ENCODE assay signal across 8 cellular contexts in the genomic region with DNA sequence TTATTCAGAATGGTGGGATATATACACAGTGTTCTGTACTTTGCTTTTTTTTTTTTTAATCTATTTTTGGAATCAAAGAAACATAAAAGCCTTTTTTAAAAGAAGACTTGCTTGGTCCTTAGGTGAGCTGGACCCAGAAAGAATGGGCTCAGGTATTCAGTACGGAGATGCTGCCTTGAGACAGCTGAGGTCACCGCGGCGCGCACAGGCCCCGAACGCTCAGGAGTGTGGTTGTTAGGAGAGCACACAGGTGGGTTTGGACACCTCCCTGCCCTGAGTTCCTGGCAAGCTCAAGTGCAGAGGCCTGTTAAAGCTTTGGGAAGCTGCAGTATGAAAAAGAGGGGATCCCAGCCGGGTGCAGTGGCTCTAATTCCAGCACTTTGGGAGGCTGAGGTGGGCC.
"Had no signal": no experiment of that assay in that cellular context is flagged by ENCODE, and none has a peak within 500 bp of the region (broad histone marks: within the 10 kb centered on the region; RNA-seq: fewer than 3 reads in every experiment).

No MANE protein-coding gene starts in this region.

- H3K9me3 Mint-ChIP-seq: GM23338, H9, HFFc6 had no signal

- ATAC-seq: GM23338, HCT116 had no signal

- H3K27ac Mint-ChIP-seq: GM23338, H9, HFFc6 had no signal

- DNase-seq: GM23248, GOT3, H7, H9, HCEC 1CT, HFFc6 had no signal

- H3K4me3 Mint-ChIP-seq: GM23338, H9, HFFc6 had no signal
